In genomic region chr14:92534863-92535654, GRCh38 we compare ENCODE assay signal across 14 cellular contexts. TPM values are rescaled to one million over a fixed set of nuclear protein-coding genes. Genes with fewer than 3 reads are reported as not detected.
DNase-seq lines count a peak whose midpoint lies in the region; ATAC-seq and TF ChIP-seq lines count a peak whose summit lies in the region.
"Had no signal": no experiment of that assay in that cellular context is flagged by ENCODE, and none has a peak within 500 bp of the region (broad histone marks: within the 10 kb centered on the region; RNA-seq: fewer than 3 reads in every experiment).

No MANE protein-coding gene starts in this region.

- peaks cover 15 to 55% (median 26%) of the 10 kb centered on the region in 4 donors for H3K4me1 Mint-ChIP-seq in CD4-positive, alpha-beta memory T cell
- peaks cover 32% of the 10 kb centered on the region for H3K4me1 Mint-ChIP-seq in activated T-helper 2 cell treated with anti-CD3 and anti-CD28 coated beads, Interferon-gamma antibody, Interleukin-2, Interleukin-4, amounts not matched to agents 10 μg/mL and 5 μg/mL and 100 μg/mL, durations not matched to agents 14 hours and 24 hours and 36 hours (ENCODE audit: low read depth)
- peaks cover 38 to 68% (median 51%) of the 10 kb centered on the region in 3 donors for H3K4me1 Mint-ChIP-seq in naive B cell

- H2AFZ ChIP-seq in IMR-90 (replicated peaks; ENCODE audit: low read length, poor library complexity): no peak overlapping the region

- H2BK120ac ChIP-seq in IMR-90 (ENCODE audit: low read depth, low read length): no peak overlapping the region

- in situ Hi-C loops in IMR-90 (cut with MboI; ENCODE audit: low sequenced_read_pairs): no loop called here

- no peak overlapping the region for H3K27ac ChIP-seq in CD4-positive, alpha-beta memory T cell (ENCODE audit: low read depth, low read length)
- no peak overlapping the region for H3K27ac ChIP-seq in IMR-90 (ENCODE audit: insufficient read depth, low read length)

- no peak overlapping the region for H4K91ac ChIP-seq in IMR-90 (ENCODE audit: insufficient read depth, low read depth, low read length)

- no peaks in the 10 kb centered on the region for H3K27me3 ChIP-seq in CD4-positive, alpha-beta memory T cell (ENCODE audit: insufficient read depth, low read length)
- no peaks in the 10 kb centered on the region for H3K27me3 ChIP-seq in IMR-90 (ENCODE audit: control insufficient read depth, insufficient read depth, low read length)

- no peaks in the 10 kb centered on the region for H3K9me3 ChIP-seq in CD4-positive, alpha-beta memory T cell (ENCODE audit: control insufficient read depth in 1 of 2, low read length in 2 of 2)
- no peaks in the 10 kb centered on the region for H3K9me3 ChIP-seq in IMR-90 (ENCODE audit: control insufficient read depth, insufficient read depth, low read length)

- TF ChIP-seq CTCF in IMR-90 (conservative IDR thresholded peaks at IDR 0.05; ENCODE audit: low read depth, low read length): no peak

- peak overlapping the region; percentile 29; the same call in 1 of the 2 replicates for H3K4ac ChIP-seq in IMR-90 (ENCODE audit: low read depth, low read length)

- CTCF ChIA-PET in CD4-positive, alpha-beta memory T cell (lab: Charles Lee; ENCODE audit: partially characterized antibody): interaction anchor here (0.8 kb wide), 1 partner anchor 15 kb away, joined by 3 read pairs; no protein-coding TSS in a partner anchor
- CTCF ChIA-PET in IMR-90 (lab: Yijun Ruan, JAX): interaction anchor here (0.6 kb wide), 2 partner anchors 36 to 127 kb away, joined by 3 to 4 read pairs; no protein-coding TSS in a partner anchor

- no peak overlapping the region for H3K9ac ChIP-seq in IMR-90 (ENCODE audit: low read depth, low read length)

- no peak overlapping the region for H3K23ac ChIP-seq in IMR-90 (ENCODE audit: low read depth, low read length)

- no peak overlapping the region for H3K4me2 ChIP-seq in IMR-90 (ENCODE audit: low read depth, low read length)

- intact Hi-C loops in CD4-positive, alpha-beta memory T cell (cut with micrococcal nuclease): no loop called here
- intact Hi-C loops in IMR-90 (cut with micrococcal nuclease): no loop called here
- intact Hi-C loops in activated T-helper 2 cell treated with anti-CD3 and anti-CD28 coated beads, Interferon-gamma antibody, Interleukin-2, Interleukin-4, amounts not matched to agents 10 μg/mL and 5 μg/mL and 100 μg/mL, durations not matched to agents 14 hours and 24 hours and 36 hours (cut with micrococcal nuclease): no loop called here

- H3K4me3 ChIP-seq in CD4-positive, alpha-beta memory T cell (ENCODE audit: low read length in 2 of 2): no peak overlapping the region
- no peak overlapping the region for H3K4me3 ChIP-seq in IMR-90 (ENCODE audit: insufficient read depth, low read depth, low read length)

- H3K27me3 Mint-ChIP-seq in CD4-positive, alpha-beta memory T cell: no peaks in the 10 kb centered on the region
- peaks cover 37% of the 10 kb centered on the region for H3K27me3 Mint-ChIP-seq in activated T-helper 2 cell treated with anti-CD3 and anti-CD28 coated beads, Interferon-gamma antibody, Interleukin-2, Interleukin-4, amounts not matched to agents 10 μg/mL and 5 μg/mL and 100 μg/mL, durations not matched to agents 14 hours and 24 hours and 36 hours (ENCODE audit: low read depth)
- H3K27me3 Mint-ChIP-seq in naive B cell: no peaks in the 10 kb centered on the region

- no peak overlapping the region for H2BK20ac ChIP-seq in IMR-90 (ENCODE audit: low read depth, low read length)

- peak overlapping the region in 7 of 8 donors; percentile 53 to 78 (median 68) for H3K4me3 Mint-ChIP-seq in CD4-positive, alpha-beta memory T cell
- H3K4me3 Mint-ChIP-seq in activated T-helper 2 cell treated with anti-CD3 and anti-CD28 coated beads, Interferon-gamma antibody, Interleukin-2, Interleukin-4, amounts not matched to agents 10 μg/mL and 5 μg/mL and 100 μg/mL, durations not matched to agents 14 hours and 24 hours and 36 hours (ENCODE audit: low read depth): peak overlapping the region; percentile 10
- peak overlapping the region in 3 of 8 donors; percentile 2 to 31 (median 30) for H3K4me3 Mint-ChIP-seq in naive B cell

- peaks cover 48 to 61% of the 10 kb centered on the region in 2 experiments for H3K79me1 ChIP-seq in IMR-90 (ENCODE audit: low read depth in 1 of 2, low read length in 2 of 2)

- no peak overlapping the region for H3K18ac ChIP-seq in IMR-90 (ENCODE audit: low read depth, low read length)

- H3K36me3 ChIP-seq in CD4-positive, alpha-beta memory T cell (ENCODE audit: insufficient read depth, low read length): no peaks in the 10 kb centered on the region
- no peaks in the 10 kb centered on the region for H3K36me3 ChIP-seq in IMR-90 (ENCODE audit: control insufficient read depth, insufficient read depth, low read length)

- no peak for TF ChIP-seq RAD21 in IMR-90 (IDR thresholded peaks at IDR 0.05; ENCODE audit: low read length)

- ATAC-seq in IMR-90 (ENCODE audit: low read depth) (no peak), naive B cell (ENCODE audit: low read depth in 2 of 2) (no peak), HG03442 (IDR thresholded peaks at IDR 0.05; ENCODE audit: unreplicated experiment) (no peak)
- ATAC-seq: Panc1 had no signal

- H4K8ac ChIP-seq in IMR-90 (ENCODE audit: low read depth in 2 of 2, low read length in 2 of 2): no peak overlapping the region

- H2BK15ac ChIP-seq in IMR-90 (ENCODE audit: low read depth, low read length): peak overlapping the region; percentile 65; the same call in 1 of the 3 replicates

- peaks cover 15% of the 10 kb centered on the region for H4K20me1 ChIP-seq in IMR-90 (ENCODE audit: insufficient read depth, low read length)

- peak overlapping the region in 5 of 7 donors; percentile 14 to 88 (median 64) for H3K27ac Mint-ChIP-seq in CD4-positive, alpha-beta memory T cell
- peak overlapping the region; percentile 14 for H3K27ac Mint-ChIP-seq in activated T-helper 2 cell treated with anti-CD3 and anti-CD28 coated beads, Interferon-gamma antibody, Interleukin-2, Interleukin-4, amounts not matched to agents 10 μg/mL and 5 μg/mL and 100 μg/mL, durations not matched to agents 14 hours and 24 hours and 36 hours
- peak overlapping the region in 5 of 6 donors; percentile 52 to 87 (median 80) for H3K27ac Mint-ChIP-seq in naive B cell

- H3K14ac ChIP-seq in IMR-90 (replicated peaks; ENCODE audit: low read depth, low read length): no peak overlapping the region

- peaks cover 25% of the 10 kb centered on the region for H3K9me1 ChIP-seq in IMR-90 (ENCODE audit: insufficient read depth, low read length)

- no peak overlapping the region for H3K56ac ChIP-seq in IMR-90 (ENCODE audit: extremely low read depth, insufficient read depth, low read length)

- H3K4me1 ChIP-seq in CD4-positive, alpha-beta memory T cell (ENCODE audit: insufficient read depth, low read length): peaks cover 15% of the 10 kb centered on the region
- peaks cover 16% of the 10 kb centered on the region for H3K4me1 ChIP-seq in IMR-90 (ENCODE audit: control insufficient read depth, insufficient read depth, low read length)

- no peak overlapping the region for H2AK9ac ChIP-seq in IMR-90 (replicated peaks; ENCODE audit: low read depth, low read length, poor library complexity)

- no peak overlapping the region for H2BK5ac ChIP-seq in IMR-90 (ENCODE audit: low read depth, low read length, poor library complexity, severe bottlenecking)

- no peaks in the 10 kb centered on the region for H3K36me3 Mint-ChIP-seq in CD4-positive, alpha-beta memory T cell
- no peaks in the 10 kb centered on the region for H3K36me3 Mint-ChIP-seq in activated T-helper 2 cell treated with anti-CD3 and anti-CD28 coated beads, Interferon-gamma antibody, Interleukin-2, Interleukin-4, amounts not matched to agents 10 μg/mL and 5 μg/mL and 100 μg/mL, durations not matched to agents 14 hours and 24 hours and 36 hours (ENCODE audit: low read depth)
- no peaks in the 10 kb centered on the region for H3K36me3 Mint-ChIP-seq in naive B cell

- WGBS in IMR-90 (ENCODE audit: extremely low coverage in 2 of 2, insufficient read length in 1 of 2), 2 experiments: 83% methylated on average over 4 of the region's 17 CpGs; no CpG with 5 or more reads in 1 of the 2 experiments

- H4K5ac ChIP-seq in IMR-90 (ENCODE audit: low read depth, low read length): no peak overlapping the region

- H3K9me3 Mint-ChIP-seq in CD4-positive, alpha-beta memory T cell: no peaks in the 10 kb centered on the region
- H3K9me3 Mint-ChIP-seq in activated T-helper 2 cell treated with anti-CD3 and anti-CD28 coated beads, Interferon-gamma antibody, Interleukin-2, Interleukin-4, amounts not matched to agents 10 μg/mL and 5 μg/mL and 100 μg/mL, durations not matched to agents 14 hours and 24 hours and 36 hours: no peaks in the 10 kb centered on the region
- H3K9me3 Mint-ChIP-seq in naive B cell: no peaks in the 10 kb centered on the region

- TF ChIP-seq POLR2A in IMR-90 (IDR thresholded peaks at IDR 0.05; ENCODE audit: low read depth, low read length): no peak

- no peak overlapping the region for H2AK5ac ChIP-seq in IMR-90 (ENCODE audit: low read depth, low read length)

- BruUV-seq in IMR-90 (replicated peaks; lab: Mats Ljungman, UMichigan): no TSS peak

- DNase-seq in CD4-positive, alpha-beta memory T cell: peak in 2 of 5 donors; percentile 22 to 24
- DNase-seq in IMR-90 (no peak), naive B cell (no peak), NCI-H748 (lab: John Stamatoyannopoulos, UW; ENCODE audit: unreplicated experiment) (no peak), NCI-H446 (lab: John Stamatoyannopoulos, UW) (no peak), NCI-H82 treated with DMSO at 0.1 percent for 48 hours (lab: John Stamatoyannopoulos, UW; ENCODE audit: unreplicated experiment) (no peak)
- no peak for DNase-seq in activated T-helper 2 cell treated with anti-CD3 and anti-CD28 coated beads, Interferon-gamma antibody, Interleukin-2, Interleukin-4, amounts not matched to agents 10 μg/mL and 5 μg/mL and 100 μg/mL, durations not matched to agents 14 hours and 24 hours and 36 hours (ENCODE audit: low spot score)
- DNase-seq: COR-L47, mammary epithelial cell, MM.1S, NCI-H2227 treated with DMSO at 0.1 percent for 48 hours, T1000 had no signal

- POLR2A ChIA-PET in CD4-positive, alpha-beta memory T cell (lab: Charles Lee; ENCODE audit: partially characterized antibody): interaction anchor here (0.6 kb wide), 3 partner anchors 8 to 115 kb away, joined by 3 read pairs; no protein-coding TSS in a partner anchor
- POLR2A ChIA-PET in IMR-90 (lab: Charles Lee; ENCODE audit: unreplicated experiment): no interaction called here

- dilution Hi-C loops in IMR-90 (cut with HindIII; ENCODE audit: low sequenced_read_pairs, unreplicated experiment): no loop called here

RNA-seq across cellular contexts. Expression of gene RIN3, which starts 21.5 kb away (rescaled TPM):
- 10 to 100 TPM; 66.9 to 74.9 TPM for total RNA-seq in CD4-positive, alpha-beta memory T cell
- polyA plus RNA-seq in CD4-positive, alpha-beta memory T cell: 10 to 100 TPM in 1 of 2 donors, 1 to 10 TPM in 1; 4.0 to 25.0 TPM
- total RNA-seq in IMR-90 (2012; rRNA removed): 2.2 and 2.5 TPM in 2 replicates
- 11.1 and 11.6 TPM in 2 replicates for polyA plus RNA-seq in IMR-90 (2012; rRNA removed)
- polyA plus RNA-seq in IMR-90 (2012; cell fraction: cytosol; rRNA removed): 8.9 and 13.9 TPM in 2 replicates
- 10.8 and 19.9 TPM in 2 replicates for polyA plus RNA-seq in IMR-90 (2012; cell fraction: nucleus; rRNA removed; ENCODE audit: low replicate concordance)
- 21.1 and 22.1 TPM in 2 replicates for total RNA-seq in activated T-helper 2 cell treated with anti-CD3 and anti-CD28 coated beads, Interferon-gamma antibody, Interleukin-2, Interleukin-4, amounts not matched to agents 10 μg/mL and 5 μg/mL and 100 μg/mL, durations not matched to agents 14 hours and 24 hours and 36 hours
- polyA plus RNA-seq in naive B cell (ENCODE audit: low read depth in 6 of 6): 10 to 100 TPM in 5 of 6 donors, 1 to 10 TPM in 1; 7.6 to 43.7 (median 24.5) TPM

Comparison
In these comparisons a context has a peak if more than half of its experiments do, and no peak if none do; other contexts are left out.
1. H3K27ac Mint-ChIP-seq: peak in every context shown above with its lines; median percentile 80 in naive B cell; 64 in CD4-positive, alpha-beta memory T cell; 14 in activated T-helper 2 cell treated with anti-CD3 and anti-CD28 coated beads, Interferon-gamma antibody, Interleukin-2, Interleukin-4, amounts not matched to agents 10 μg/mL and 5 μg/mL and 100 μg/mL, durations not matched to agents 14 hours and 24 hours and 36 hours.